In the genomic region with DNA sequence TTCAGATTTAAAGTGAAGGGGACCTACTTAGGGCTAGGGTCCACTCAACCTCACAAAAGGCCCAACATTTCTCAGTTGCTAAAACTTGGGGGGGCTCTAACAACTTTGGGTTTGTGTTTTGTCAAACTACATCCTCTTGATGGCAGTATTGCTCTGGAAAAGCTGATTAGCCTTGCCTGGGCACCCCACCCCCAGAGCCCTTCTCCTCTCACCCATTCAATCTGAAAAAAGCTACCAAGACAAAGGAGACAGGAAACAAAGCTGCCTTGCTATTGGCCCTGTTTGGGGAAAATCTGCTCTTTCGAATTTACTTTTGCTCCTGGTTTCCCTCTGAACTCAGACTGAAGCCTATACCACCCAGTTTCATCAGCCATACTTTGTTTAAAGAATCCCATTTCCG, we compare ENCODE assay signal across 10 cellular contexts.
DNase-seq lines count a peak whose midpoint lies in the region; ATAC-seq and TF ChIP-seq lines count a peak whose summit lies in the region.
"Had no signal": no experiment of that assay in that cellular context is flagged by ENCODE, and none has a peak within 500 bp of the region (broad histone marks: within the 10 kb centered on the region; RNA-seq: fewer than 3 reads in every experiment).

No MANE protein-coding gene starts in this region.

- no peak overlapping the region for H2AK9ac ChIP-seq in IMR-90 (replicated peaks; ENCODE audit: low read depth, low read length, poor library complexity)

- in situ Hi-C loops in IMR-90 (cut with MboI; ENCODE audit: low sequenced_read_pairs) = loop anchor here (25.0 kb wide), 1 partner anchor 809 kb away; no protein-coding TSS in a partner anchor

- no peak overlapping the region for H4K8ac ChIP-seq in IMR-90 (ENCODE audit: low read depth in 2 of 2, low read length in 2 of 2)

- TF ChIP-seq POLR2A in IMR-90 (IDR thresholded peaks at IDR 0.05; ENCODE audit: low read depth, low read length) = no peak

- no peak overlapping the region for H4K5ac ChIP-seq in IMR-90 (ENCODE audit: low read depth, low read length)

- H3K56ac ChIP-seq in IMR-90 (ENCODE audit: extremely low read depth, insufficient read depth, low read length) = no peak overlapping the region

- no CpG with 5 or more reads among the region's 2 CpGs for WGBS in IMR-90 (ENCODE audit: extremely low coverage in 2 of 2, insufficient read length in 1 of 2), 2 experiments
- WGBS in iPS DF 6.9 (ENCODE audit: insufficient coverage, insufficient read length) = no CpG with 5 or more reads among the region's 2 CpGs

- no peak overlapping the region for H3K27ac ChIP-seq in IMR-90 (ENCODE audit: insufficient read depth, low read length)
- H3K27ac ChIP-seq in VCaP = peak overlapping the region; percentile 84; the same call in 1 of the 2 replicates
- no peak overlapping the region for H3K27ac ChIP-seq in iPS DF 6.9 (ENCODE audit: low read length)
- H3K27ac ChIP-seq: adrenal gland had no signal

- no peaks in the 10 kb centered on the region for H4K20me1 ChIP-seq in IMR-90 (ENCODE audit: insufficient read depth, low read length)

- H3K27me3 ChIP-seq in IMR-90 (ENCODE audit: control insufficient read depth, insufficient read depth, low read length) = peaks cover 9% of the 10 kb centered on the region
- H3K27me3 ChIP-seq in iPS DF 6.9 (ENCODE audit: control insufficient read depth, insufficient read depth, low read length) = no peaks in the 10 kb centered on the region
- H3K27me3 ChIP-seq: adrenal gland had no signal

- intact Hi-C loops in IMR-90 (cut with micrococcal nuclease) = no loop called here

- no peak overlapping the region for H3K18ac ChIP-seq in IMR-90 (ENCODE audit: low read depth, low read length)

- no peak overlapping the region for H2AK5ac ChIP-seq in IMR-90 (ENCODE audit: low read depth, low read length)

- H3K4me2 ChIP-seq in IMR-90 (ENCODE audit: low read depth, low read length) = no peak overlapping the region

- peak; percentile 32 to 68 for DNase-seq in NCI-H524 (lab: John Stamatoyannopoulos, UW)
- DNase-seq in NCI-H524 treated with DMSO at 0.1 percent for 48 hours (lab: John Stamatoyannopoulos, UW) = no peak
- no peak for DNase-seq in IMR-90
- DNase-seq in iPS DF 6.9 (ENCODE audit: low read depth, low spot score) = no peak
- no peak for DNase-seq in dedifferentiated amniotic fluid mesenchymal stem cell (ENCODE audit: extremely low spot score)
- DNase-seq in foreskin melanocyte = no peak

- POLR2A ChIA-PET in IMR-90 (lab: Charles Lee; ENCODE audit: unreplicated experiment) = no interaction called here

- no TSS peak for BruUV-seq in IMR-90 (replicated peaks; lab: Mats Ljungman, UMichigan)

- CTCF ChIA-PET in IMR-90 (lab: Yijun Ruan, JAX) = no interaction called here

- H3K36me3 ChIP-seq in IMR-90 (ENCODE audit: control insufficient read depth, insufficient read depth, low read length) (no peaks in the 10 kb centered on the region), iPS DF 6.9 (ENCODE audit: control insufficient read depth, insufficient read depth, low read length) (no peaks in the 10 kb centered on the region)
- H3K36me3 ChIP-seq: adrenal gland had no signal

- TF ChIP-seq RAD21 in IMR-90 (IDR thresholded peaks at IDR 0.05; ENCODE audit: low read length) = peak; percentile 29

- H3K9me3 ChIP-seq in IMR-90 (ENCODE audit: control insufficient read depth, insufficient read depth, low read length) (no peaks in the 10 kb centered on the region), iPS DF 6.9 (ENCODE audit: control insufficient read depth, insufficient read depth, low read length) (no peaks in the 10 kb centered on the region)
- H3K9me3 ChIP-seq: adrenal gland, Caco-2 had no signal

- no peaks in the 10 kb centered on the region for H3K79me1 ChIP-seq in IMR-90 (ENCODE audit: low read depth in 1 of 2, low read length in 2 of 2)

- H3K9me1 ChIP-seq in IMR-90 (ENCODE audit: insufficient read depth, low read length) = no peaks in the 10 kb centered on the region

- H2BK15ac ChIP-seq in IMR-90 (ENCODE audit: low read depth, low read length) = no peak overlapping the region

- no peak overlapping the region for H3K14ac ChIP-seq in IMR-90 (replicated peaks; ENCODE audit: low read depth, low read length)

- H2AFZ ChIP-seq in IMR-90 (replicated peaks; ENCODE audit: low read length, poor library complexity) = no peak overlapping the region

- H3K23ac ChIP-seq in IMR-90 (ENCODE audit: low read depth, low read length) = no peak overlapping the region

- H2BK120ac ChIP-seq in IMR-90 (ENCODE audit: low read depth, low read length) = no peak overlapping the region

- ATAC-seq in GM21786 (IDR thresholded peaks at IDR 0.05; ENCODE audit: unreplicated experiment) = peak; percentile 49
- ATAC-seq in IMR-90 (ENCODE audit: low read depth) = no peak

- H3K9ac ChIP-seq in IMR-90 (ENCODE audit: low read depth, low read length) = no peak overlapping the region

- H2BK20ac ChIP-seq in IMR-90 (ENCODE audit: low read depth, low read length) = no peak overlapping the region

- no peak overlapping the region for H2BK5ac ChIP-seq in IMR-90 (ENCODE audit: low read depth, low read length, poor library complexity, severe bottlenecking)

- no peak overlapping the region for H3K4ac ChIP-seq in IMR-90 (ENCODE audit: low read depth, low read length)

- dilution Hi-C loops in IMR-90 (cut with HindIII; ENCODE audit: low sequenced_read_pairs, unreplicated experiment) = no loop called here

- TF ChIP-seq CTCF in IMR-90 (conservative IDR thresholded peaks at IDR 0.05; ENCODE audit: low read depth, low read length) = peak; percentile 30; the same call in 1 of the 2 replicates
- TF ChIP-seq CTCF in VCaP (conservative IDR thresholded peaks at IDR 0.05) = peak; percentile 30

- H3K4me3 ChIP-seq in IMR-90 (ENCODE audit: insufficient read depth, low read depth, low read length) (no peak overlapping the region), iPS DF 6.9 (ENCODE audit: low read length) (peak overlapping the region; percentile 44; the same call in 1 of the 2 replicates)
- H3K4me3 ChIP-seq: adrenal gland had no signal

- no peaks in the 10 kb centered on the region for H3K4me1 ChIP-seq in IMR-90 (ENCODE audit: control insufficient read depth, insufficient read depth, low read length)
- H3K4me1 ChIP-seq in iPS DF 6.9 (ENCODE audit: control insufficient read depth, insufficient read depth, low read length) = no peaks in the 10 kb centered on the region
- H3K4me1 ChIP-seq: adrenal gland had no signal

- H4K91ac ChIP-seq in IMR-90 (ENCODE audit: insufficient read depth, low read depth, low read length) = no peak overlapping the region

TF ChIP-seq in IMR-90, 13 proteins besides CTCF, POLR2A, EP300 and RAD21:
- TF ChIP-seq RCOR1 (IDR thresholded peaks at IDR 0.05; ENCODE audit: insufficient replicate concordance, low read length) = no peak
- TF ChIP-seq SMC3 (IDR thresholded peaks at IDR 0.05; ENCODE audit: low read depth, low read length) = no peak
- no peak for TF ChIP-seq NFE2L2 (IDR thresholded peaks at IDR 0.05; ENCODE audit: low read depth, low read length)
- TF ChIP-seq, protein P1, sequence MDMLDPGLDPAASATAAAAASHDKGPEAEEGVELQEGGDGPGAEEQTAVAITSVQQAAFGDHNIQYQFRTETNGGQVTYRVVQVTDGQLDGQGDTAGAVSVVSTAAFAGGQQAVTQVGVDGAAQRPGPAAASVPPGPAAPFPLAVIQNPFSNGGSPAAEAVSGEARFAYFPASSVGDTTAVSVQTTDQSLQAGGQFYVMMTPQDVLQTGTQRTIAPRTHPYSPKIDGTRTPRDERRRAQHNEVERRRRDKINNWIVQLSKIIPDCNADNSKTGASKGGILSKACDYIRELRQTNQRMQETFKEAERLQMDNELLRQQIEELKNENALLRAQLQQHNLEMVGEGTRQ (IDR thresholded peaks at IDR 0.05; ENCODE audit: low read depth, low read length) = no peak
- TF ChIP-seq FOS (IDR thresholded peaks at IDR 0.05; ENCODE audit: low read depth, low read length) = no peak
- TF ChIP-seq, protein P2, sequence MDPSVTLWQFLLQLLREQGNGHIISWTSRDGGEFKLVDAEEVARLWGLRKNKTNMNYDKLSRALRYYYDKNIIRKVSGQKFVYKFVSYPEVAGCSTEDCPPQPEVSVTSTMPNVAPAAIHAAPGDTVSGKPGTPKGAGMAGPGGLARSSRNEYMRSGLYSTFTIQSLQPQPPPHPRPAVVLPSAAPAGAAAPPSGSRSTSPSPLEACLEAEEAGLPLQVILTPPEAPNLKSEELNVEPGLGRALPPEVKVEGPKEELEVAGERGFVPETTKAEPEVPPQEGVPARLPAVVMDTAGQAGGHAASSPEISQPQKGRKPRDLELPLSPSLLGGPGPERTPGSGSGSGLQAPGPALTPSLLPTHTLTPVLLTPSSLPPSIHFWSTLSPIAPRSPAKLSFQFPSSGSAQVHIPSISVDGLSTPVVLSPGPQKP (IDR thresholded peaks at IDR 0.05; ENCODE audit: borderline replicate concordance, low read depth, low read length) = no peak
- no peak for TF ChIP-seq CHD1 (IDR thresholded peaks at IDR 0.05; ENCODE audit: low read depth, low read length)
- no peak for TF ChIP-seq BHLHE40 (IDR thresholded peaks at IDR 0.05; ENCODE audit: low read depth, low read length)
- TF ChIP-seq RFX5 (IDR thresholded peaks at IDR 0.05; ENCODE audit: low read depth, low read length) = no peak
- no peak for TF ChIP-seq CEBPB (IDR thresholded peaks at IDR 0.05; ENCODE audit: low read depth, low read length)
- TF ChIP-seq MXI1 (IDR thresholded peaks at IDR 0.05; ENCODE audit: borderline replicate concordance, low read depth, low read length) = no peak
- no peak for TF ChIP-seq MAFK (IDR thresholded peaks at IDR 0.05; ENCODE audit: low read depth, low read length)
- TF ChIP-seq MAZ (IDR thresholded peaks at IDR 0.05; ENCODE audit: borderline replicate concordance, low read depth, low read length) = no peak
TF ChIP-seq in IMR-90: peak in this region for 0.

Comparison
In these comparisons a context has a peak if more than half of its experiments do, and no peak if none do; other contexts are left out.
1. DNase-seq: peak in NCI-H524 (2 of 2); none in NCI-H524 treated with DMSO at 0.1 percent for 48 hours (single experiment), IMR-90 (single experiment), iPS DF 6.9 (single experiment), dedifferentiated amniotic fluid mesenchymal stem cell (single experiment) and foreskin melanocyte (single experiment).